Comparison of ENCODE assay signal across 15 cellular contexts in genomic region chr17:67015001-67015400, GRCh38. TPM values are rescaled to one million over a fixed set of nuclear protein-coding genes. Genes with fewer than 3 reads are reported as not detected.
A peak's percentile ranks its signal among the peaks of the same experiment; 100 is the strongest.
DNase-seq lines count a peak whose midpoint lies in the region; ATAC-seq and TF ChIP-seq lines count a peak whose summit lies in the region.
"Had no signal": no experiment of that assay in that cellular context is flagged by ENCODE, and none has a peak within 500 bp of the region (broad histone marks: within the 10 kb centered on the region; RNA-seq: fewer than 3 reads in every experiment).

No MANE protein-coding gene starts in this region.

- no peak for ATAC-seq in stimulated activated naive CD8-positive, alpha-beta T cell treated with anti-CD3 and anti-CD28 coated beads, Interleukin-15, Interleukin-2, amounts not matched to agents 100 U/mL and 50 U/mL, for 24 hours
- ATAC-seq: HCT116 had no signal

- H4K20me1 ChIP-seq in neural progenitor cell (ENCODE audit: low read depth): no peaks in the 10 kb centered on the region

- H3K79me2 ChIP-seq in neural progenitor cell (ENCODE audit: low read depth): no peaks in the 10 kb centered on the region

- H3K36me3 ChIP-seq in neural progenitor cell: no peaks in the 10 kb centered on the region

- DNase-seq in LHCN-M2 (ENCODE audit: low read depth): peak; percentile 11
- DNase-seq in glutamatergic neuron: no peak
- no peak for DNase-seq in neural progenitor cell (ENCODE audit: low spot score)
- DNase-seq in activated CD4-positive, alpha-beta T cell treated with anti-CD3 and anti-CD28 coated beads, Interleukin-2, amount 10 ng/mL, durations not matched to agents 7 days and 5 days: no peak
- no peak for DNase-seq in stimulated activated naive CD8-positive, alpha-beta T cell treated with anti-CD3 and anti-CD28 coated beads, Interleukin-15, Interleukin-2, amounts not matched to agents 100 U/mL and 50 U/mL, for 24 hours
- no peak for DNase-seq in ecto neural progenitor cell (ENCODE audit: low spot score)
- DNase-seq: ACHN; Caco-2; CD4-positive, alpha-beta T cell; GOT3; H7 had no signal

- H3K9me3 Mint-ChIP-seq in glutamatergic neuron (ENCODE audit: unreplicated experiment) (peaks cover 21% of the 10 kb centered on the region), neural progenitor cell (no peaks in the 10 kb centered on the region)
- H3K9me3 Mint-ChIP-seq in activated CD4-positive, alpha-beta T cell treated with anti-CD3 and anti-CD28 coated beads, Interleukin-2, amount 10 ng/mL, durations not matched to agents 7 days and 5 days: no peaks in the 10 kb centered on the region
- H3K9me3 Mint-ChIP-seq: CD4-positive, alpha-beta T cell had no signal

- CTCF ChIA-PET in activated CD4-positive, alpha-beta T cell treated with anti-CD3 and anti-CD28 coated beads, Interleukin-2, amount 10 ng/mL, durations not matched to agents 7 days and 5 days (lab: Charles Lee): interaction anchor here (0.6 kb wide), 1 partner anchor 274 kb away, joined by 6 read pairs; no protein-coding TSS in a partner anchor

- H3K4me3 Mint-ChIP-seq in glutamatergic neuron (ENCODE audit: unreplicated experiment) (peak overlapping the region; percentile 34), neural progenitor cell (no peak overlapping the region)
- no peak overlapping the region for H3K4me3 Mint-ChIP-seq in activated CD4-positive, alpha-beta T cell treated with anti-CD3 and anti-CD28 coated beads, Interleukin-2, amount 10 ng/mL, durations not matched to agents 7 days and 5 days
- H3K4me3 Mint-ChIP-seq: CD4-positive, alpha-beta T cell had no signal

- no peak overlapping the region for H3K27ac ChIP-seq in neural progenitor cell
- H3K27ac ChIP-seq: C4-2B had no signal

- H3K4me3 ChIP-seq in neural progenitor cell: no peak overlapping the region

- peaks cover 9% of the 10 kb centered on the region for H3K36me3 Mint-ChIP-seq in glutamatergic neuron (ENCODE audit: unreplicated experiment)
- H3K36me3 Mint-ChIP-seq in neural progenitor cell: peaks cover 26% of the 10 kb centered on the region
- H3K36me3 Mint-ChIP-seq in activated CD4-positive, alpha-beta T cell treated with anti-CD3 and anti-CD28 coated beads, Interleukin-2, amount 10 ng/mL, durations not matched to agents 7 days and 5 days (ENCODE audit: low read depth): no peaks in the 10 kb centered on the region

- H3K9ac ChIP-seq in neural progenitor cell: no peak overlapping the region

- no peaks in the 10 kb centered on the region for H3K27me3 ChIP-seq in neural progenitor cell

- H3K4me1 Mint-ChIP-seq in glutamatergic neuron (ENCODE audit: low read depth, unreplicated experiment): peaks cover 40% of the 10 kb centered on the region
- peaks cover 20% of the 10 kb centered on the region for H3K4me1 Mint-ChIP-seq in neural progenitor cell
- H3K4me1 Mint-ChIP-seq in activated CD4-positive, alpha-beta T cell treated with anti-CD3 and anti-CD28 coated beads, Interleukin-2, amount 10 ng/mL, durations not matched to agents 7 days and 5 days: no peaks in the 10 kb centered on the region

- H3K27ac Mint-ChIP-seq in glutamatergic neuron (ENCODE audit: unreplicated experiment) (peak overlapping the region; percentile 40), neural progenitor cell (peak overlapping the region; percentile 72)
- H3K27ac Mint-ChIP-seq in activated CD4-positive, alpha-beta T cell treated with anti-CD3 and anti-CD28 coated beads, Interleukin-2, amount 10 ng/mL, durations not matched to agents 7 days and 5 days: no peak overlapping the region
- H3K27ac Mint-ChIP-seq: CD4-positive, alpha-beta T cell had no signal

- peaks cover 9% of the 10 kb centered on the region for H3K4me1 ChIP-seq in neural progenitor cell

- POLR2A ChIA-PET in activated CD4-positive, alpha-beta T cell treated with anti-CD3 and anti-CD28 coated beads, Interleukin-2, amount 10 ng/mL, durations not matched to agents 7 days and 5 days (lab: Charles Lee): no interaction called here

- no peak overlapping the region for H3K4me2 ChIP-seq in neural progenitor cell

- no peaks in the 10 kb centered on the region for H3F3A ChIP-seq in neural progenitor cell (ENCODE audit: low read depth)

- H3K27me3 Mint-ChIP-seq in glutamatergic neuron (ENCODE audit: unreplicated experiment): peaks cover 13% of the 10 kb centered on the region
- peaks cover 5% of the 10 kb centered on the region for H3K27me3 Mint-ChIP-seq in neural progenitor cell (ENCODE audit: insufficient read depth, low read depth)
- H3K27me3 Mint-ChIP-seq in activated CD4-positive, alpha-beta T cell treated with anti-CD3 and anti-CD28 coated beads, Interleukin-2, amount 10 ng/mL, durations not matched to agents 7 days and 5 days: peaks cover 2% of the 10 kb centered on the region

- TF ChIP-seq CTCF in glutamatergic neuron (IDR thresholded peaks at IDR 0.05; ENCODE audit: partially characterized antibody, unreplicated experiment): no peak
- no peak for TF ChIP-seq CTCF in neural progenitor cell (IDR thresholded peaks at IDR 0.05)

- no peak overlapping the region for H2AFZ ChIP-seq in neural progenitor cell (replicated peaks)

- H3K9me3 ChIP-seq in neural progenitor cell (ENCODE audit: low read depth): no peaks in the 10 kb centered on the region
- H3K9me3 ChIP-seq: Caco-2 had no signal

RNA-seq across cellular contexts. Expression of gene CACNG1, which starts 29.4 kb away (rescaled TPM):
- 0.57 TPM in 1 of 2 replicates, not detected in the other for total RNA-seq in LHCN-M2 (2014; rRNA removed)
- not detected for polyA plus RNA-seq in LHCN-M2 (2012)
- total RNA-seq in glutamatergic neuron (ENCODE audit: unreplicated experiment): not detected
- not detected in 2 replicates for total RNA-seq in neural progenitor cell (ENCODE audit: low replicate concordance)
- not detected for total RNA-seq in activated CD4-positive, alpha-beta T cell treated with anti-CD3 and anti-CD28 coated beads, Interleukin-2, amount 10 ng/mL, durations not matched to agents 7 days and 5 days
- total RNA-seq: Caco-2; CD4-positive, alpha-beta T cell; H7; HT-29 had no signal
- polyA plus RNA-seq: BJ had no signal

RNA-seq across cellular contexts. Expression of gene CACNG4, which starts 50.5 kb away (rescaled TPM):
- total RNA-seq in LHCN-M2 (2014; rRNA removed) (not detected in 2 replicates), glutamatergic neuron (ENCODE audit: unreplicated experiment) (105 TPM), neural progenitor cell (ENCODE audit: low replicate concordance) (0.34 and 1.2 TPM in 2 replicates)
- polyA plus RNA-seq in LHCN-M2 (2012): not detected
- not detected for total RNA-seq in activated CD4-positive, alpha-beta T cell treated with anti-CD3 and anti-CD28 coated beads, Interleukin-2, amount 10 ng/mL, durations not matched to agents 7 days and 5 days
- total RNA-seq: CD4-positive, alpha-beta T cell had no signal

Comparison
In these comparisons a context has a peak if more than half of its experiments do, and no peak if none do; other contexts are left out.
1. RNA of gene CACNG4, which starts 50.5 kb away (total RNA-seq): 105 TPM in glutamatergic neuron (single experiment); 0.34 to 1.2 TPM in neural progenitor cell, not detected in LHCN-M2 and not detected in activated CD4-positive, alpha-beta T cell treated with anti-CD3 and anti-CD28 coated beads, Interleukin-2, amount 10 ng/mL, durations not matched to agents 7 days and 5 days; every median in the first group is over 10 times any median in the second.